Comparison of ENCODE assay signal across 22 cellular contexts in the genomic region with DNA sequence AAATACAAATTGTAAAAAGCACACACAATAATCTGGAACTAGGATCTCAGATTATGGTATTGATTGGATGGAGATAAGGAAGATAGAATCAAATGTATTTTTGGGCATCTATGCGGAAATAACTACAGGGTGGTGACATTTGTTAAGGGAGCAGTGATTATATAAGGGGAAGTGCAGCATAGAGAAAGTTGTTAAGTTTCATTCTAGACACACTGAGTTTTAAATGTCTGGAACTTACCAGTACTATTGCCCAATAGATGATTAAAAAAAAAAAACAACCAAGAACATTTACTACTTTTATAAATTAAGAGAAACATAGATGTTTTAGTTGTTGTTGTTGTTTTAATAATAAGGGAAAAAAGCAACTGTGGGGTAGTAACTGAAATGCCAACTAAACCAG. TPM values are rescaled to one million over a fixed set of nuclear protein-coding genes. Genes with fewer than 3 reads are reported as not detected.
DNase-seq lines count a peak whose midpoint lies in the region; ATAC-seq and TF ChIP-seq lines count a peak whose summit lies in the region.
"Had no signal": no experiment of that assay in that cellular context is flagged by ENCODE, and none has a peak within 500 bp of the region (broad histone marks: within the 10 kb centered on the region; RNA-seq: fewer than 3 reads in every experiment).

No MANE protein-coding gene starts in this region.

- H3K27ac Mint-ChIP-seq in MCF 10A (ENCODE audit: low read depth, unreplicated experiment) (peak overlapping the region; percentile 87), T-helper 17 cell (peak overlapping the region; percentile 22)
- H3K27ac Mint-ChIP-seq: CD4-positive, alpha-beta T cell; H9; T-helper 1 cell treated with Interleukin-12 subunit alpha and Interleukin-12 subunit beta and Interleukin-4 antibody, amounts not matched to agents 30 μg/mL and 1 μg/mL, for 36 hours had no signal

- in situ Hi-C loops in GM13977 (cut with MboI; ENCODE audit: low pct_unique_long_range_greater_than_20kb, low sequenced_read_pairs, unreplicated experiment) = no loop called here

- intact Hi-C loops in MCF 10A (cut with micrococcal nuclease) = loop anchor here (10.0 kb wide), 1 partner anchor 613 kb away; no protein-coding TSS in a partner anchor
- intact Hi-C loops in breast epithelium (cut with DNase I; ENCODE audit: low total_unique reads) = no loop called here
- intact Hi-C loops in upper lobe of right lung (cut with DNase I) = no loop called here
- intact Hi-C loops in psoas muscle (cut with DNase I) = loop anchor here (10.0 kb wide), 3 partner anchors 323 to 763 kb away; a partner anchor contains a TSS

- H3K36me3 ChIP-seq in breast epithelium (no peaks in the 10 kb centered on the region), upper lobe of right lung (peaks cover 22% of the 10 kb centered on the region), psoas muscle (ENCODE audit: insufficient read depth in 1 of 2, low read depth in 1 of 2) (peaks cover 0 to 27% of the 10 kb centered on the region in 2 donors)

- H3K36me3 Mint-ChIP-seq in MCF 10A (ENCODE audit: insufficient read depth, unreplicated experiment) (peaks cover 31% of the 10 kb centered on the region), T-helper 17 cell (ENCODE audit: low read depth) (peaks cover 13% of the 10 kb centered on the region)

- no peak for ATAC-seq in T-helper 17 cell
- peak; percentile 52 for ATAC-seq in upper lobe of right lung
- no peak for ATAC-seq in psoas muscle

- H3K27me3 Mint-ChIP-seq in MCF 10A (ENCODE audit: insufficient read depth, unreplicated experiment) (no peaks in the 10 kb centered on the region), T-helper 17 cell (no peaks in the 10 kb centered on the region)
- H3K27me3 Mint-ChIP-seq: CD4-positive, alpha-beta T cell had no signal

- H3K4me1 Mint-ChIP-seq in MCF 10A (ENCODE audit: insufficient read depth, unreplicated experiment) = peaks cover 12% of the 10 kb centered on the region
- H3K4me1 Mint-ChIP-seq in T-helper 17 cell = peaks cover 18% of the 10 kb centered on the region

- H3K4me1 ChIP-seq in breast epithelium (no peaks in the 10 kb centered on the region), upper lobe of right lung (no peaks in the 10 kb centered on the region), psoas muscle (no peaks in the 10 kb centered on the region)
- H3K4me1 ChIP-seq: BLaER1 had no signal

- no peak for TF ChIP-seq POLR2A in breast epithelium (IDR thresholded peaks at IDR 0.05)

- no peaks in the 10 kb centered on the region for H3K27me3 ChIP-seq in breast epithelium
- H3K27me3 ChIP-seq in upper lobe of right lung = no peaks in the 10 kb centered on the region
- H3K27me3 ChIP-seq in psoas muscle (ENCODE audit: insufficient read depth in 3 of 3, low read length in 2 of 3) = no peaks in the 10 kb centered on the region
- H3K27me3 ChIP-seq: BLaER1 had no signal

- no peak overlapping the region for H3K4me3 ChIP-seq in breast epithelium
- no peak overlapping the region for H3K4me3 ChIP-seq in upper lobe of right lung
- no peak overlapping the region for H3K4me3 ChIP-seq in psoas muscle
- H3K4me3 ChIP-seq: BLaER1, GM23248 had no signal

- H3K4me3 Mint-ChIP-seq in MCF 10A (ENCODE audit: unreplicated experiment) = no peak overlapping the region
- H3K4me3 Mint-ChIP-seq in T-helper 17 cell = no peak overlapping the region
- H3K4me3 Mint-ChIP-seq: CD4-positive, alpha-beta T cell; H9; T-helper 1 cell treated with Interleukin-12 subunit alpha and Interleukin-12 subunit beta and Interleukin-4 antibody, amounts not matched to agents 30 μg/mL and 1 μg/mL, for 36 hours had no signal

- DNase-seq in MCF 10A (ENCODE audit: unreplicated experiment) = no peak
- no peak for DNase-seq in breast epithelium (ENCODE audit: low spot score in 2 of 2)
- peak; percentile 42 to 84 for DNase-seq in NOMO-1 (lab: John Stamatoyannopoulos, UW; ENCODE audit: unreplicated experiment in 2 of 2)
- DNase-seq in T-helper 17 cell = no peak
- DNase-seq in upper lobe of right lung = no peak
- no peak for DNase-seq in psoas muscle
- DNase-seq in GM13977 (ENCODE audit: low spot score) = no peak
- no peak for DNase-seq in activated CD4-positive, alpha-beta T cell treated with anti-CD3 and anti-CD28 coated beads for 1 hour
- DNase-seq: CD4-positive, alpha-beta T cell; GM23248; H9; KG1; MM.1S; NCI-H1105 treated with DMSO at 0.1 percent for 48 hours; NCI-H1694; NCI-H2029 treated with DMSO at 0.1 percent for 48 hours; NCI-H2227 treated with DMSO at 0.1 percent for 48 hours; NCI-H69; Right ventricle myocardium superior; RPMI8226 had no signal

- 30 to 48% (median 41%) methylated on average over 1 of the region's 1 CpG for WGBS in psoas muscle, 3 donors

- POLR2A ChIA-PET in MCF 10A (lab: Yijun Ruan, JAX) = no interaction called here

- CTCF ChIA-PET in MCF 10A (lab: Yijun Ruan, JAX) = no interaction called here

- no peak for TF ChIP-seq CTCF in MCF 10A (IDR thresholded peaks at IDR 0.05; ENCODE audit: unreplicated experiment)
- no peak for TF ChIP-seq CTCF in breast epithelium (IDR thresholded peaks at IDR 0.05)
- no peak for TF ChIP-seq CTCF in upper lobe of right lung (IDR thresholded peaks at IDR 0.05)
- no peak for TF ChIP-seq CTCF in psoas muscle (IDR thresholded peaks at IDR 0.05)
- TF ChIP-seq CTCF in GM13977 (IDR thresholded peaks at IDR 0.05; ENCODE audit: extremely low read depth, insufficient read depth, missing control alignments) = no peak

- H3K9me3 Mint-ChIP-seq in MCF 10A (ENCODE audit: unreplicated experiment) = no peaks in the 10 kb centered on the region
- H3K9me3 Mint-ChIP-seq: CD4-positive, alpha-beta T cell; H9 had no signal

- H3K27ac ChIP-seq in breast epithelium (no peak overlapping the region), upper lobe of right lung (no peak overlapping the region), psoas muscle (no peak overlapping the region)
- H3K27ac ChIP-seq: BLaER1, GM23248 had no signal

- no TSS peak for BruUV-seq in MCF 10A (replicated peaks; lab: Mats Ljungman, UMichigan)

- H3K9me3 ChIP-seq in breast epithelium = no peaks in the 10 kb centered on the region
- H3K9me3 ChIP-seq in T-helper 17 cell (ENCODE audit: control insufficient read depth, low read length, poor library complexity, severe bottlenecking) = no peaks in the 10 kb centered on the region
- no peaks in the 10 kb centered on the region for H3K9me3 ChIP-seq in upper lobe of right lung
- H3K9me3 ChIP-seq in psoas muscle = no peaks in the 10 kb centered on the region

RNA-seq across cellular contexts. Expression of a gene that starts 32.1 kb away (rescaled TPM):
- 21.7 and 23.4 TPM in 2 replicates for total RNA-seq in MCF 10A (2022)
- total RNA-seq in breast epithelium = 10 to 100 TPM; 20.3 to 32.1 (median 23.0) TPM
- total RNA-seq in T-helper 17 cell = 10 to 100 TPM; 27.8 to 44.2 TPM
- total RNA-seq in upper lobe of right lung = 18.1 TPM
- total RNA-seq in psoas muscle = 10 to 100 TPM in 3 of 4 donors, 1 to 10 TPM in 1; 9.7 to 14.8 (median 11.7) TPM
- polyA plus RNA-seq in psoas muscle = 10 to 100 TPM in 1 of 3 donors, 1 to 10 TPM in 2; 6.5 to 11.6 (median 6.7) TPM

RNA-seq across cellular contexts. Expression of a gene that starts 58.6 kb away (rescaled TPM):
- total RNA-seq in MCF 10A (2022) (10.4 and 12.4 TPM in 2 replicates), breast epithelium (10 to 100 TPM; 15.4 to 26.3 (median 16.5) TPM), T-helper 17 cell (10 to 100 TPM; 12.6 to 16.1 TPM), upper lobe of right lung (20.6 TPM), psoas muscle (10 to 100 TPM in 2 of 4 donors, 1 to 10 TPM in 2; 8.8 to 10.7 (median 9.6) TPM)
- 1 to 10 TPM; 2.6 to 8.9 (median 3.2) TPM for polyA plus RNA-seq in psoas muscle

RNA-seq across cellular contexts. Expression of a gene that starts 58.9 kb away (rescaled TPM):
- total RNA-seq in MCF 10A (2022) (83.4 and 96.6 TPM in 2 replicates), breast epithelium (10 to 100 TPM; 63.5 to 69.5 (median 64.2) TPM), T-helper 17 cell (10 to 100 TPM; 73.8 to 95.8 TPM), upper lobe of right lung (79.2 TPM), psoas muscle (10 to 100 TPM; 39.1 to 46.2 (median 42.9) TPM)
- polyA plus RNA-seq in psoas muscle = 10 to 100 TPM; 27.4 to 63.2 (median 45.9) TPM

Comparison
In these comparisons a context has a peak if more than half of its experiments do, and no peak if none do; other contexts are left out.
1. intact Hi-C loops: an anchor here in MCF 10A (10.0 kb wide) and psoas muscle (10.0 kb wide); none called in breast epithelium and upper lobe of right lung.
2. DNase-seq: peak in NOMO-1 (2 of 2); none in MCF 10A (single experiment), breast epithelium (0 of 2), T-helper 17 cell (0 of 3), upper lobe of right lung (single experiment), psoas muscle (0 of 2), GM13977 (single experiment) and activated CD4-positive, alpha-beta T cell treated with anti-CD3 and anti-CD28 coated beads for 1 hour (single experiment).